In genomic region chr3:71858493-71859127, GRCh38 we compare ENCODE assay signal across 20 cellular contexts.
DNase-seq lines count a peak whose midpoint lies in the region; ATAC-seq and TF ChIP-seq lines count a peak whose summit lies in the region.
"Had no signal": no experiment of that assay in that cellular context is flagged by ENCODE, and none has a peak within 500 bp of the region (broad histone marks: within the 10 kb centered on the region; RNA-seq: fewer than 3 reads in every experiment).

No MANE protein-coding gene starts in this region.

- peak overlapping the region in 4 of 5 experiments; percentile 57 to 85 (median 74) for H3K27ac Mint-ChIP-seq in brain
- H3K27ac Mint-ChIP-seq in activated T-cell treated with anti-CD3 and anti-CD28 coated beads, Interleukin-2, amount 50 U/mL, for 72 hours: no peak overlapping the region
- H3K27ac Mint-ChIP-seq: activated naive CD4-positive, alpha-beta T cell treated with anti-CD3 and anti-CD28 coated beads, Interleukin-2, amount 50 U/mL, for 72 hours; T-helper 1 cell treated with Interleukin-12 subunit alpha and Interleukin-12 subunit beta and Interleukin-4 antibody, amounts not matched to agents 30 μg/mL and 1 μg/mL, for 36 hours had no signal

- no CpG with 5 or more reads among the region's 11 CpGs for WGBS in mesendoderm (ENCODE audit: extremely low coverage, insufficient coverage, low lambda C conversion rate)
- 89 to 91% methylated on average over 11 of the region's 11 CpGs for WGBS in aorta, 2 donors

- H3K9me3 ChIP-seq in BE2C (no peaks in the 10 kb centered on the region), aorta (ENCODE audit: control insufficient read depth, low read length) (peaks cover 13% of the 10 kb centered on the region), left ventricle myocardium inferior (replicated peaks) (peaks cover 11% of the 10 kb centered on the region)
- H3K9me3 ChIP-seq: SJSA1 had no signal

- no peaks in the 10 kb centered on the region for H3K79me1 ChIP-seq in mesendoderm (ENCODE audit: low read length)

- H3K27ac ChIP-seq in HL-60 (replicated peaks) (peak overlapping the region; percentile 7; the same call in 1 of the 2 replicates), mesendoderm (ENCODE audit: low read depth, low read length) (no peak overlapping the region), aorta (ENCODE audit: low read depth in 1 of 2, low read length in 2 of 2) (no peak overlapping the region), left ventricle myocardium inferior (replicated peaks) (no peak overlapping the region)
- H3K27ac ChIP-seq: breast epithelium, RWPE1, SJSA1, tibial artery had no signal

- TF ChIP-seq CTCF in BE2C (IDR thresholded peaks at IDR 0.05; ENCODE audit: low read depth, low read length) (no peak), HL-60 (IDR thresholded peaks at IDR 0.05; ENCODE audit: insufficient read depth, low read length) (no peak), brain (conservative IDR thresholded peaks at IDR 0.05) (no peak), left ventricle myocardium inferior (IDR thresholded peaks at IDR 0.05; ENCODE audit: borderline replicate concordance) (no peak)

- H3K4me2 ChIP-seq in mesendoderm (ENCODE audit: low read length): no peak overlapping the region

- no peak for ATAC-seq in activated T-cell treated with anti-CD3 and anti-CD28 coated beads, Interleukin-2, amount 50 U/mL, for 72 hours (replicated peaks in 1 of 2)
- no peak for ATAC-seq in aorta (ENCODE audit: low FRiP score)

- no peak overlapping the region for H3K18ac ChIP-seq in mesendoderm (ENCODE audit: low read length)

- no peak overlapping the region for H4K8ac ChIP-seq in mesendoderm (ENCODE audit: low read depth, low read length)

- no peak overlapping the region for H3K9ac ChIP-seq in mesendoderm (ENCODE audit: low read length)

- H3K23ac ChIP-seq in mesendoderm (ENCODE audit: low read length): no peak overlapping the region

- peak overlapping the region in 2 of 5 experiments; percentile 1 to 12 for H3K4me3 Mint-ChIP-seq in brain
- no peak overlapping the region for H3K4me3 Mint-ChIP-seq in activated T-cell treated with anti-CD3 and anti-CD28 coated beads, Interleukin-2, amount 50 U/mL, for 72 hours
- H3K4me3 Mint-ChIP-seq: T-helper 1 cell treated with Interleukin-12 subunit alpha and Interleukin-12 subunit beta and Interleukin-4 antibody, amounts not matched to agents 30 μg/mL and 1 μg/mL, for 36 hours had no signal

- peak overlapping the region; percentile 4 for H3K56ac ChIP-seq in mesendoderm (ENCODE audit: low read length)

- intact Hi-C loops in aorta (cut with DNase I) (no loop called here), left ventricle myocardium inferior (cut with micrococcal nuclease) (no loop called here)

- H2AK5ac ChIP-seq in mesendoderm (ENCODE audit: low read length): no peak overlapping the region

- H3K36me3 ChIP-seq in BE2C (no peaks in the 10 kb centered on the region), mesendoderm (ENCODE audit: control insufficient read depth, insufficient read depth, low read length) (no peaks in the 10 kb centered on the region), aorta (ENCODE audit: control insufficient read depth in 1 of 2, insufficient read depth in 2 of 2, low read length in 1 of 2) (no peaks in the 10 kb centered on the region), left ventricle myocardium inferior (no peaks in the 10 kb centered on the region)
- H3K36me3 ChIP-seq: breast epithelium, SJSA1, tibial artery had no signal

- H3K4me1 Mint-ChIP-seq in brain: peaks cover 13% of the 10 kb centered on the region
- H3K4me1 Mint-ChIP-seq in activated T-cell treated with anti-CD3 and anti-CD28 coated beads, Interleukin-2, amount 50 U/mL, for 72 hours (ENCODE audit: low read depth): peaks cover 11% of the 10 kb centered on the region

- DNase-seq in BE2C (peak; percentile 85), HL-60 (ENCODE audit: low read depth in 1 of 2, low spot score in 1 of 2) (peak in 1 of 2 experiments; percentile 48), mesendoderm (peak; percentile 22), NCI-H2081 treated with DMSO at 0.1 percent for 48 hours (lab: John Stamatoyannopoulos, UW) (no peak), aorta (no peak), left ventricle myocardium inferior (no peak)
- no peak for DNase-seq in activated T-cell treated with anti-CD3 and anti-CD28 coated beads, Interleukin-2, amount 50 U/mL, for 72 hours
- DNase-seq: activated CD4-positive, alpha-beta T cell treated with anti-CD3 and anti-CD28 coated beads for 1 hour; activated effector memory CD4-positive, alpha-beta T cell treated with Interleukin-2 at 50 U/mL for 16 hours; activated T-cell treated with anti-CD3 and anti-CD28 coated beads for 4 hours; left ventricle myocardium superior; NCI-H446 treated with DMSO at 0.1 percent for 48 hours; tibial artery had no signal

- H3K4me1 ChIP-seq in BE2C (peaks cover 6% of the 10 kb centered on the region), mesendoderm (ENCODE audit: control insufficient read depth, low read depth, low read length) (no peaks in the 10 kb centered on the region), aorta (ENCODE audit: control insufficient read depth in 1 of 2, insufficient read depth in 2 of 2, low read length in 2 of 2) (no peaks in the 10 kb centered on the region), left ventricle myocardium inferior (no peaks in the 10 kb centered on the region)
- H3K4me1 ChIP-seq: breast epithelium, tibial artery had no signal

- peaks cover 24% of the 10 kb centered on the region for H3K27me3 Mint-ChIP-seq in brain
- H3K27me3 Mint-ChIP-seq in activated T-cell treated with anti-CD3 and anti-CD28 coated beads, Interleukin-2, amount 50 U/mL, for 72 hours (ENCODE audit: low read depth): peaks cover 11% of the 10 kb centered on the region

- H2BK120ac ChIP-seq in mesendoderm (ENCODE audit: low read depth, low read length): no peak overlapping the region

- no peaks in the 10 kb centered on the region for H3K79me2 ChIP-seq in mesendoderm (ENCODE audit: control insufficient read depth, insufficient read depth, low read length)

- no peaks in the 10 kb centered on the region for H3K27me3 ChIP-seq in BE2C
- no peaks in the 10 kb centered on the region for H3K27me3 ChIP-seq in HL-60 (ENCODE audit: insufficient read depth, poor library complexity, severe bottlenecking)
- no peaks in the 10 kb centered on the region for H3K27me3 ChIP-seq in mesendoderm (ENCODE audit: insufficient read depth, low read length, poor library complexity)
- no peaks in the 10 kb centered on the region for H3K27me3 ChIP-seq in aorta (ENCODE audit: control insufficient read depth in 1 of 2, insufficient read depth in 2 of 2, low read length in 1 of 2)
- H3K27me3 ChIP-seq in left ventricle myocardium inferior (ENCODE audit: low read depth): peaks cover 29% of the 10 kb centered on the region
- H3K27me3 ChIP-seq: breast epithelium, SJSA1 had no signal

- H3K4me3 ChIP-seq in BE2C (ENCODE audit: low read depth, low read length): peak overlapping the region; percentile 26
- no peak overlapping the region for H3K4me3 ChIP-seq in HL-60 (replicated peaks; ENCODE audit: insufficient read depth, low read length)
- no peak overlapping the region for H3K4me3 ChIP-seq in mesendoderm (ENCODE audit: low read length)
- H3K4me3 ChIP-seq in aorta (ENCODE audit: low read length in 2 of 2): no peak overlapping the region
- no peak overlapping the region for H3K4me3 ChIP-seq in left ventricle myocardium inferior
- H3K4me3 ChIP-seq: breast epithelium, GM12878, SJSA1, tibial artery had no signal

- H2BK15ac ChIP-seq in mesendoderm (replicated peaks; ENCODE audit: low read depth): no peak overlapping the region

- no peak overlapping the region for H2BK5ac ChIP-seq in mesendoderm (ENCODE audit: low read length)

- H3K36me3 Mint-ChIP-seq in brain: no peaks in the 10 kb centered on the region
- no peaks in the 10 kb centered on the region for H3K36me3 Mint-ChIP-seq in activated T-cell treated with anti-CD3 and anti-CD28 coated beads, Interleukin-2, amount 50 U/mL, for 72 hours (ENCODE audit: insufficient read depth in 2 of 2)
- H3K36me3 Mint-ChIP-seq: activated naive CD4-positive, alpha-beta T cell treated with anti-CD3 and anti-CD28 coated beads, Interleukin-2, amount 50 U/mL, for 72 hours had no signal

- H3K4ac ChIP-seq in mesendoderm (ENCODE audit: low read depth, low read length): no peak overlapping the region

- H4K5ac ChIP-seq in mesendoderm (ENCODE audit: low read length): no peak overlapping the region

- peaks cover 11 to 20% (median 17%) of the 10 kb centered on the region in 5 experiments for H3K9me3 Mint-ChIP-seq in brain
- no peaks in the 10 kb centered on the region for H3K9me3 Mint-ChIP-seq in activated T-cell treated with anti-CD3 and anti-CD28 coated beads, Interleukin-2, amount 50 U/mL, for 72 hours
- H3K9me3 Mint-ChIP-seq: activated naive CD4-positive, alpha-beta T cell treated with anti-CD3 and anti-CD28 coated beads, Interleukin-2, amount 50 U/mL, for 72 hours; T-helper 1 cell treated with Interleukin-12 subunit alpha and Interleukin-12 subunit beta and Interleukin-4 antibody, amounts not matched to agents 30 μg/mL and 1 μg/mL, for 36 hours had no signal

Comparison
In these comparisons a context has a peak if more than half of its experiments do, and no peak if none do; other contexts are left out.
1. DNase-seq: peak in BE2C (single experiment) and mesendoderm (single experiment); none in activated T-cell treated with anti-CD3 and anti-CD28 coated beads, Interleukin-2, amount 50 U/mL, for 72 hours (0 of 2), NCI-H2081 treated with DMSO at 0.1 percent for 48 hours (single experiment), aorta (0 of 2) and left ventricle myocardium inferior (single experiment).